Comparison of ENCODE assay signal across 14 cellular contexts in genomic region chr19:17322854-17323253, GRCh38. TPM values are rescaled to one million over a fixed set of nuclear protein-coding genes. Genes with fewer than 3 reads are reported as not detected.
DNase-seq lines count a peak whose midpoint lies in the region; TF ChIP-seq lines count a peak whose summit lies in the region.
"Had no signal": no experiment of that assay in that cellular context is flagged by ENCODE, and none has a peak within 500 bp of the region (broad histone marks: within the 10 kb centered on the region; RNA-seq: fewer than 3 reads in every experiment).

No MANE protein-coding gene starts in this region.

- WGBS in H9 (ENCODE audit: extremely low coverage, insufficient read length, low lambda C conversion rate) = no CpG with 5 or more reads among the region's 10 CpGs
- WGBS in mesodermal cell (ENCODE audit: insufficient coverage in 2 of 2), 2 experiments = 96% methylated on average over 6 to 9 of the region's 10 CpGs

- H3K36me3 Mint-ChIP-seq in H9 (ENCODE audit: insufficient read depth in 1 of 3, low read depth in 3 of 3) (peaks cover 14 to 50% (median 28%) of the 10 kb centered on the region in 3 experiments), brain (peaks cover 9% of the 10 kb centered on the region)
- peaks cover 0 to 31% (median 5%) of the 10 kb centered on the region in 3 donors for H3K36me3 Mint-ChIP-seq in CD8-positive, alpha-beta memory T cell

- H3K4me1 ChIP-seq in H9 (ENCODE audit: insufficient read depth, low read length) = no peaks in the 10 kb centered on the region
- H3K4me1 ChIP-seq in mesodermal cell (ENCODE audit: control insufficient read depth, insufficient read depth, low read length, poor library complexity, severe bottlenecking) = peaks cover 13% of the 10 kb centered on the region
- H3K4me1 ChIP-seq in CD8-positive, alpha-beta memory T cell (ENCODE audit: insufficient read depth, low read length) = no peaks in the 10 kb centered on the region
- peaks cover 27% of the 10 kb centered on the region for H3K4me1 ChIP-seq in PC-9 (replicated peaks; ENCODE audit: insufficient read depth)
- no peaks in the 10 kb centered on the region for H3K4me1 ChIP-seq in Karpas-422 (ENCODE audit: low read length)
- H3K4me1 ChIP-seq: HAP-1 had no signal

- H3K27me3 ChIP-seq in H9 (ENCODE audit: insufficient read depth, low read length) = no peaks in the 10 kb centered on the region
- H3K27me3 ChIP-seq in CD8-positive, alpha-beta memory T cell (ENCODE audit: insufficient read depth, low read length, poor library complexity, severe bottlenecking) = no peaks in the 10 kb centered on the region
- no peaks in the 10 kb centered on the region for H3K27me3 ChIP-seq in PC-9 (ENCODE audit: insufficient read depth, low read depth)
- H3K27me3 ChIP-seq in Karpas-422 (ENCODE audit: low read length) = no peaks in the 10 kb centered on the region
- H3K27me3 ChIP-seq: Peyer's patch had no signal

- no peak overlapping the region for H3K23ac ChIP-seq in H9 (ENCODE audit: insufficient read length, low read depth, low read length)

- TF ChIP-seq CTCF in 22Rv1 (IDR thresholded peaks at IDR 0.05) = no peak
- no peak for TF ChIP-seq CTCF in H9 (conservative IDR thresholded peaks at IDR 0.05)
- no peak for TF ChIP-seq CTCF in brain (conservative IDR thresholded peaks at IDR 0.05)
- no peak for TF ChIP-seq CTCF in PC-9 (conservative IDR thresholded peaks at IDR 0.05)

- no peak overlapping the region for H3K4me2 ChIP-seq in H9 (ENCODE audit: insufficient read depth, insufficient read length, low read length)
- no peak overlapping the region for H3K4me2 ChIP-seq in PC-9
- no peak overlapping the region for H3K4me2 ChIP-seq in Karpas-422 (ENCODE audit: low read depth, low read length, poor library complexity, severe bottlenecking)

- H3K14ac ChIP-seq in H9 (ENCODE audit: insufficient read depth, low read length) = no peak overlapping the region

- DNase-seq in H9 (no peak), NCI-H226 (no peak), PC-9 (no peak), Karpas-422 (no peak)
- DNase-seq in CD8-positive, alpha-beta memory T cell = no peak
- DNase-seq: activated naive CD8-positive, alpha-beta T cell treated with anti-CD3 and anti-CD28 coated beads, Interleukin-2, amount 10 ng/mL, durations not matched to agents 7 days and 5 days; NCI-H187; NCI-H524 treated with DMSO at 0.1 percent for 48 hours; Peyer's patch had no signal

- CTCF ChIA-PET in CD8-positive, alpha-beta memory T cell (lab: Charles Lee) = no interaction called here
- CTCF ChIA-PET in PC-9 (lab: Charles Lee) = no interaction called here

- no peak overlapping the region for H3K4me3 ChIP-seq in mesodermal cell (ENCODE audit: extremely low read depth, insufficient read depth, low read length, poor library complexity, severe bottlenecking)
- no peak overlapping the region for H3K4me3 ChIP-seq in CD8-positive, alpha-beta memory T cell (ENCODE audit: low read length)
- H3K4me3 ChIP-seq in PC-9 = no peak overlapping the region
- no peak overlapping the region for H3K4me3 ChIP-seq in Karpas-422 (ENCODE audit: low read length)
- H3K4me3 ChIP-seq: HAP-1 had no signal

- no peak overlapping the region for H4K8ac ChIP-seq in H9 (replicated peaks; ENCODE audit: insufficient read length, low read depth, low read length)

- H2AFZ ChIP-seq in H9 (ENCODE audit: low read length) (no peak overlapping the region), PC-9 (no peak overlapping the region), Karpas-422 (ENCODE audit: low read length) (no peak overlapping the region)

- no peak overlapping the region for H3K18ac ChIP-seq in H9 (ENCODE audit: insufficient read length, low read depth, low read length)

- no peaks in the 10 kb centered on the region for H3K9me2 ChIP-seq in PC-9 (ENCODE audit: insufficient read depth)
- no peaks in the 10 kb centered on the region for H3K9me2 ChIP-seq in Karpas-422 (replicated peaks; ENCODE audit: insufficient read depth, low read length)

- H4K5ac ChIP-seq in H9 (ENCODE audit: insufficient read length, low read depth, low read length) = no peak overlapping the region

- no peak overlapping the region for H2BK12ac ChIP-seq in H9 (ENCODE audit: insufficient read length, low read depth, low read length)

- H3K23me2 ChIP-seq in H9 (ENCODE audit: insufficient read length, low read depth, low read length, poor library complexity, severe bottlenecking) = peaks cover 5% of the 10 kb centered on the region

- H3K9ac ChIP-seq in H9 (ENCODE audit: extremely low read depth, insufficient read length, low read length) (no peak overlapping the region), Karpas-422 (ENCODE audit: low read length) (no peak overlapping the region)

- no peaks in the 10 kb centered on the region for H3K9me3 ChIP-seq in H9 (ENCODE audit: control insufficient read depth, low read depth, low read length)
- no peaks in the 10 kb centered on the region for H3K9me3 ChIP-seq in mesodermal cell (ENCODE audit: control insufficient read depth, low read length)
- no peaks in the 10 kb centered on the region for H3K9me3 ChIP-seq in CD8-positive, alpha-beta memory T cell (ENCODE audit: low read length)
- H3K9me3 ChIP-seq in PC-9 (ENCODE audit: insufficient read depth, low read depth) = no peaks in the 10 kb centered on the region
- no peaks in the 10 kb centered on the region for H3K9me3 ChIP-seq in Karpas-422 (ENCODE audit: low read length)
- H3K9me3 ChIP-seq: HAP-1, Peyer's patch had no signal

- H3F3A ChIP-seq in PC-9 (ENCODE audit: insufficient read depth, low read depth) = peaks cover 47% of the 10 kb centered on the region

- H2BK120ac ChIP-seq in H9 (ENCODE audit: low read depth, low read length, poor library complexity, severe bottlenecking) = no peak overlapping the region

- H3K79me1 ChIP-seq in H9 (ENCODE audit: insufficient read depth, low read depth, low read length, poor library complexity, severe bottlenecking) = no peaks in the 10 kb centered on the region

- peaks cover 45% of the 10 kb centered on the region for H3K36me3 ChIP-seq in mesodermal cell (ENCODE audit: control insufficient read depth, insufficient read depth, low read length)
- H3K36me3 ChIP-seq in CD8-positive, alpha-beta memory T cell (ENCODE audit: insufficient read depth, low read length) = no peaks in the 10 kb centered on the region
- H3K36me3 ChIP-seq in PC-9 (ENCODE audit: low read depth) = peaks cover 16% of the 10 kb centered on the region; the same call in 1 of the 2 replicates
- no peaks in the 10 kb centered on the region for H3K36me3 ChIP-seq in Karpas-422 (ENCODE audit: insufficient read depth, low read length)

- intact Hi-C loops in PC-9 (cut with micrococcal nuclease; ENCODE audit: unreplicated experiment) = no loop called here

- H2BK15ac ChIP-seq in H9 (ENCODE audit: low read depth, low read length) = no peak overlapping the region

- no peak overlapping the region for H2BK20ac ChIP-seq in H9 (ENCODE audit: low read depth, low read length, poor library complexity, severe bottlenecking)

- H3K9me3 Mint-ChIP-seq in H9 (no peaks in the 10 kb centered on the region), brain (peaks cover 0 to 2% (median 0%) of the 10 kb centered on the region in 5 experiments)
- no peaks in the 10 kb centered on the region for H3K9me3 Mint-ChIP-seq in CD8-positive, alpha-beta memory T cell
- H3K9me3 Mint-ChIP-seq: activated naive CD8-positive, alpha-beta T cell treated with anti-CD3 and anti-CD28 coated beads, Interleukin-2, amount 10 ng/mL, durations not matched to agents 7 days and 5 days; stimulated activated naive CD8-positive, alpha-beta T cell treated with anti-CD3 and anti-CD28 coated beads, Interleukin-15, Interleukin-2, amounts not matched to agents 100 ng/mL and 50 ng/mL, for 24 hours had no signal

- no peak overlapping the region for H4K91ac ChIP-seq in H9 (ENCODE audit: insufficient read length, low read depth, low read length)

- POLR2A ChIA-PET in CD8-positive, alpha-beta memory T cell (lab: Charles Lee) = no interaction called here
- POLR2A ChIA-PET in PC-9 (lab: Charles Lee; ENCODE audit: unreplicated experiment) = no interaction called here

- no peak overlapping the region for H3T11ph ChIP-seq in H9 (ENCODE audit: low read length)

- peak overlapping the region in 1 of 2 experiments; percentile 23; a peak in 1 of 5 replicates for H3K4me3 Mint-ChIP-seq in H9
- H3K4me3 Mint-ChIP-seq in brain = no peak overlapping the region
- no peak overlapping the region for H3K4me3 Mint-ChIP-seq in CD8-positive, alpha-beta memory T cell
- H3K4me3 Mint-ChIP-seq: stimulated activated naive CD8-positive, alpha-beta T cell treated with anti-CD3 and anti-CD28 coated beads, Interleukin-15, Interleukin-2, amounts not matched to agents 100 ng/mL and 50 ng/mL, for 24 hours had no signal

- H4K20me1 ChIP-seq in H9 (ENCODE audit: control insufficient read depth, insufficient read depth, insufficient read length) (no peaks in the 10 kb centered on the region), PC-9 (ENCODE audit: insufficient read depth) (peaks cover 12% of the 10 kb centered on the region; the same call in 1 of the 2 replicates), Karpas-422 (ENCODE audit: insufficient read depth, low read depth, low read length) (no peaks in the 10 kb centered on the region)

- H3K79me2 ChIP-seq in H9 (ENCODE audit: insufficient read depth, low read length) (no peaks in the 10 kb centered on the region), PC-9 (ENCODE audit: low read depth) (peaks cover 15% of the 10 kb centered on the region), Karpas-422 (ENCODE audit: low read length) (no peaks in the 10 kb centered on the region)

- H3K27ac Mint-ChIP-seq in H9 = peak overlapping the region in 2 of 3 experiments; percentile 87 to 90; a peak in 4 of 7 replicates
- H3K27ac Mint-ChIP-seq in brain = peak overlapping the region in 4 of 5 experiments; percentile 35 to 95 (median 51)
- no peak overlapping the region for H3K27ac Mint-ChIP-seq in CD8-positive, alpha-beta memory T cell
- H3K27ac Mint-ChIP-seq: stimulated activated naive CD8-positive, alpha-beta T cell treated with anti-CD3 and anti-CD28 coated beads, Interleukin-15, Interleukin-2, amounts not matched to agents 100 ng/mL and 50 ng/mL, for 24 hours had no signal

- H3K27me3 Mint-ChIP-seq in H9 (ENCODE audit: low read depth) (peaks cover 2% of the 10 kb centered on the region; the same call in 1 of the 2 replicates), brain (no peaks in the 10 kb centered on the region)
- no peaks in the 10 kb centered on the region for H3K27me3 Mint-ChIP-seq in CD8-positive, alpha-beta memory T cell
- H3K27me3 Mint-ChIP-seq: activated naive CD8-positive, alpha-beta T cell treated with anti-CD3 and anti-CD28 coated beads, Interleukin-2, amount 10 ng/mL, durations not matched to agents 7 days and 5 days; stimulated activated naive CD8-positive, alpha-beta T cell treated with anti-CD3 and anti-CD28 coated beads, Interleukin-15, Interleukin-2, amounts not matched to agents 100 ng/mL and 50 ng/mL, for 24 hours had no signal

- H2AK5ac ChIP-seq in H9 (ENCODE audit: insufficient read length, low read length) = no peak overlapping the region

- no peak overlapping the region for H3K4ac ChIP-seq in H9 (ENCODE audit: low read depth, low read length)

- H3K4me1 Mint-ChIP-seq in H9 (peaks cover 6 to 15% of the 10 kb centered on the region in 2 experiments), brain (no peaks in the 10 kb centered on the region)
- H3K4me1 Mint-ChIP-seq in CD8-positive, alpha-beta memory T cell = peaks cover 0 to 12% (median 9%) of the 10 kb centered on the region in 3 donors

- BruUV-seq in PC-9 (replicated peaks; lab: Mats Ljungman, UMichigan) = no TSS peak

- no peak overlapping the region for H2BK5ac ChIP-seq in H9 (ENCODE audit: insufficient read length, low read length)

- no peak overlapping the region for H3K56ac ChIP-seq in H9 (ENCODE audit: insufficient read length, low read depth, low read length)

- H3K27ac ChIP-seq in 22Rv1 (peak overlapping the region; percentile 34; the same call in 1 of the 2 replicates), H9 (ENCODE audit: insufficient read length, low read depth, low read length) (no peak overlapping the region), mesodermal cell (ENCODE audit: low read depth, low read length, severe bottlenecking) (peak overlapping the region; percentile 33), PC-9 (no peak overlapping the region), Karpas-422 (ENCODE audit: low read length) (no peak overlapping the region)
- H3K27ac ChIP-seq in CD8-positive, alpha-beta memory T cell (ENCODE audit: low read depth, low read length) = no peak overlapping the region

RNA-seq across cellular contexts. Expression of gene ANO8, which starts 11.8 kb away (rescaled TPM):
- total RNA-seq in H9 (2021) (18.9 and 21.9 TPM in 2 replicates), PC-9 (2021) (11.4 and 15.1 TPM in 2 replicates)
- 14.9 TPM for polyA plus RNA-seq in brain (ENCODE audit: insufficient read depth, low read depth, low replicate concordance)
- polyA plus RNA-seq in mesodermal cell (2013, experiment 1 of 2) = 23.3 TPM
- polyA plus RNA-seq in mesodermal cell (2013, experiment 2 of 2) = 17.4 TPM
- 1 to 10 TPM; 4.1 to 5.1 TPM for total RNA-seq in CD8-positive, alpha-beta memory T cell
- polyA plus RNA-seq in CD8-positive, alpha-beta memory T cell = 0.43 TPM
- total RNA-seq in Karpas-422 (2014; rRNA removed; shearing (Covaris generic); ENCODE audit: low replicate concordance) = 0.82 and 2.3 TPM in 2 replicates

RNA-seq across cellular contexts. Expression of gene DDA1, which starts 13.5 kb away (rescaled TPM):
- total RNA-seq in H9 (2021) (42.3 and 45.7 TPM in 2 replicates), PC-9 (2021) (47.6 and 72.5 TPM in 2 replicates)
- 61.4 TPM for polyA plus RNA-seq in brain (ENCODE audit: insufficient read depth, low read depth, low replicate concordance)
- polyA plus RNA-seq in mesodermal cell (2013, experiment 1 of 2) = 81.9 TPM
- 59.5 TPM for polyA plus RNA-seq in mesodermal cell (2013, experiment 2 of 2)
- 10 to 100 TPM; 47.9 to 51.1 TPM for total RNA-seq in CD8-positive, alpha-beta memory T cell
- polyA plus RNA-seq in CD8-positive, alpha-beta memory T cell = 34.7 TPM
- total RNA-seq in Karpas-422 (2014; rRNA removed; shearing (Covaris generic); ENCODE audit: low replicate concordance) = 24.4 and 33.0 TPM in 2 replicates

RNA-seq across cellular contexts. Expression of gene GTPBP3, which starts 14.5 kb away (rescaled TPM):
- total RNA-seq in H9 (2021) = 62.9 and 71.3 TPM in 2 replicates
- 14.5 TPM for polyA plus RNA-seq in brain (ENCODE audit: insufficient read depth, low read depth, low replicate concordance)
- polyA plus RNA-seq in mesodermal cell (2013, experiment 1 of 2) = 34.5 TPM
- 28.0 TPM for polyA plus RNA-seq in mesodermal cell (2013, experiment 2 of 2)
- total RNA-seq in CD8-positive, alpha-beta memory T cell = 10 to 100 TPM; 47.3 to 55.7 TPM
- 13.3 TPM for polyA plus RNA-seq in CD8-positive, alpha-beta memory T cell
- 48.8 and 50.7 TPM in 2 replicates for total RNA-seq in PC-9 (2021)
- 29.3 and 88.1 TPM in 2 replicates for total RNA-seq in Karpas-422 (2014; rRNA removed; shearing (Covaris generic); ENCODE audit: low replicate concordance)

RNA-seq across cellular contexts. Expression of gene MRPL34, which starts 17.2 kb away (rescaled TPM):
- total RNA-seq in H9 (2021) (84.6 and 93.6 TPM in 2 replicates), PC-9 (2021) (64.8 and 70.8 TPM in 2 replicates)
- 125 TPM for polyA plus RNA-seq in brain (ENCODE audit: insufficient read depth, low read depth, low replicate concordance)
- 74.0 TPM for polyA plus RNA-seq in mesodermal cell (2013, experiment 1 of 2)
- 61.0 TPM for polyA plus RNA-seq in mesodermal cell (2013, experiment 2 of 2)
- total RNA-seq in CD8-positive, alpha-beta memory T cell = 100 to 1,000 TPM; 136 to 138 TPM
- polyA plus RNA-seq in CD8-positive, alpha-beta memory T cell = 227 TPM
- 34.0 and 68.6 TPM in 2 replicates for total RNA-seq in Karpas-422 (2014; rRNA removed; shearing (Covaris generic); ENCODE audit: low replicate concordance)

RNA-seq across cellular contexts. Expression of gene ABHD8, which starts 19.6 kb away (rescaled TPM):
- total RNA-seq in H9 (2021) (11.7 and 12.8 TPM in 2 replicates), PC-9 (2021) (32.2 and 37.5 TPM in 2 replicates)
- 45.7 TPM for polyA plus RNA-seq in brain (ENCODE audit: insufficient read depth, low read depth, low replicate concordance)
- polyA plus RNA-seq in mesodermal cell (2013, experiment 1 of 2) = 6.3 TPM
- polyA plus RNA-seq in mesodermal cell (2013, experiment 2 of 2) = 5.8 TPM
- total RNA-seq in CD8-positive, alpha-beta memory T cell = 1 to 10 TPM; 5.2 to 6.0 TPM
- polyA plus RNA-seq in CD8-positive, alpha-beta memory T cell = 8.3 TPM
- 0.37 and 2.0 TPM in 2 replicates for total RNA-seq in Karpas-422 (2014; rRNA removed; shearing (Covaris generic); ENCODE audit: low replicate concordance)

Comparison
In these comparisons a context has a peak if more than half of its experiments do, and no peak if none do; other contexts are left out.
1. H3K27ac ChIP-seq: peak in 22Rv1 (single experiment) and mesodermal cell (single experiment); none in H9 (single experiment), CD8-positive, alpha-beta memory T cell (single experiment), PC-9 (single experiment) and Karpas-422 (single experiment).
2. H3K27ac Mint-ChIP-seq: peak in H9 (2 of 3) and brain (4 of 5); none in CD8-positive, alpha-beta memory T cell (0 of 8).